In genomic region chr11:130808541-130808940, GRCh38 we compare ENCODE assay signal across 17 cellular contexts.
"Had no signal": no experiment of that assay in that cellular context is flagged by ENCODE, and none has a peak within 500 bp of the region (broad histone marks: within the 10 kb centered on the region; RNA-seq: fewer than 3 reads in every experiment).

No MANE protein-coding gene starts in this region.

- DNase-seq: dorsolateral prefrontal cortex; effector memory CD4-positive, alpha-beta T cell; gastrocnemius medialis; left ventricle myocardium superior; lower lobe of right lung; naive thymus-derived CD8-positive, alpha-beta T cell; pancreas; stimulated activated CD4-positive, alpha-beta T cell treated with anti-CD3 and anti-CD28 coated beads, Interleukin-2, amount 100 ng/mL, for 24 hours; stimulated activated CD4-positive, alpha-beta T cell treated with anti-CD3 and anti-CD28 coated beads, Interleukin-4, amount 100 ng/mL, for 24 hours; stimulated activated naive CD4-positive, alpha-beta T cell treated with Interleukin-2 at 50 U/mL for 16 hours; stomach; thyroid gland; trophoblast cell had no signal

- H3K4me3 Mint-ChIP-seq: naive thymus-derived CD8-positive, alpha-beta T cell; stimulated activated effector memory CD8-positive, alpha-beta T cell treated with anti-CD3 and anti-CD28 coated beads, Interleukin-12 subunit alpha, Interleukin-12 subunit beta, amount 100 ng/mL, for 72 hours had no signal

- H3K4me1 Mint-ChIP-seq: naive thymus-derived CD8-positive, alpha-beta T cell; stimulated activated effector memory CD8-positive, alpha-beta T cell treated with anti-CD3 and anti-CD28 coated beads, Interleukin-12 subunit alpha, Interleukin-12 subunit beta, amount 100 ng/mL, for 72 hours had no signal

- H3K9me3 Mint-ChIP-seq: naive thymus-derived CD8-positive, alpha-beta T cell; stimulated activated effector memory CD8-positive, alpha-beta T cell treated with anti-CD3 and anti-CD28 coated beads, Interleukin-12 subunit alpha, Interleukin-12 subunit beta, amount 100 ng/mL, for 72 hours had no signal

- H3K4me3 ChIP-seq: dorsolateral prefrontal cortex, esophagus muscularis mucosa, gastrocnemius medialis, lower lobe of right lung, pancreas, prostate gland, right atrium auricular region, stomach, thyroid gland had no signal

- H3K27ac Mint-ChIP-seq: naive thymus-derived CD8-positive, alpha-beta T cell; stimulated activated effector memory CD8-positive, alpha-beta T cell treated with anti-CD3 and anti-CD28 coated beads, Interleukin-12 subunit alpha, Interleukin-12 subunit beta, amount 100 ng/mL, for 72 hours had no signal

- H3K36me3 Mint-ChIP-seq: naive thymus-derived CD8-positive, alpha-beta T cell; stimulated activated effector memory CD8-positive, alpha-beta T cell treated with anti-CD3 and anti-CD28 coated beads, Interleukin-12 subunit alpha, Interleukin-12 subunit beta, amount 100 ng/mL, for 72 hours had no signal
